6 cellular contexts compared by ENCODE assay signal in genomic region chr17:64917540-64917939, GRCh38. TPM values are rescaled to one million over a fixed set of nuclear protein-coding genes. Genes with fewer than 3 reads are reported as not detected.
A peak's percentile ranks its signal among the peaks of the same experiment; 100 is the strongest.
DNase-seq lines count a peak whose midpoint lies in the region; ATAC-seq, FAIRE-seq and TF ChIP-seq lines count a peak whose summit lies in the region.
"Not testable (repeated sequence)": the region's sequence is repeated elsewhere in the genome, so short reads cannot be mapped to it uniquely, and the experiment has no call there.

No MANE protein-coding gene starts in this region.

- ATAC-seq in HepG2, sciatic nerve: not testable (repeated sequence)

- not testable (repeated sequence) for H3K9ac ChIP-seq in endodermal cell (ENCODE audit: extremely low read depth, low read length, poor library complexity, severe bottlenecking); kidney (ENCODE audit: low read length in 2 of 2); HepG2 (ENCODE audit: insufficient read depth, low read depth, low read length)

- intact Hi-C loops in kidney (cut with DNase I); HepG2 (cut with micrococcal nuclease; ENCODE audit: unreplicated experiment); sciatic nerve (cut with DNase I): not testable (repeated sequence)

- not testable (repeated sequence) for TF ChIP-seq POLR2A in HepG2 (IDR thresholded peaks at IDR 0.05; ENCODE audit: insufficient read depth in 1 of 2, low read depth in 2 of 2, low read length in 2 of 2)

- DNase-seq in ecto neural progenitor cell (ENCODE audit: low spot score) (peak; percentile 22), endodermal cell (peak; percentile 17), kidney (peak; percentile 57), osteocyte (ENCODE audit: extremely low spot score, unreplicated experiment) (peak; percentile 49), sciatic nerve (ENCODE audit: low spot score) (peak; percentile 49)
- DNase-seq in HepG2 (ENCODE audit: low spot score) = not testable (repeated sequence)

- not testable (repeated sequence) for H2AFZ ChIP-seq in HepG2 (ENCODE audit: low read length)

- not testable (repeated sequence) for H3K36me3 Mint-ChIP-seq in endodermal cell (ENCODE audit: low read depth); osteocyte (ENCODE audit: unreplicated experiment)

- not testable (repeated sequence) for H4K20me1 ChIP-seq in HepG2 (ENCODE audit: insufficient read depth, low read length)

- H3K4me1 Mint-ChIP-seq in endodermal cell; osteocyte (ENCODE audit: unreplicated experiment): not testable (repeated sequence)

- BruUV-seq in HepG2 (replicated peaks; lab: Mats Ljungman, UMichigan) = not testable (repeated sequence)

- not testable (repeated sequence) for H3K4me3 ChIP-seq in endodermal cell (ENCODE audit: low read length); kidney (ENCODE audit: low read length in 2 of 2); HepG2 (replicated peaks in 1 of 3; ENCODE audit: insufficient read depth in 1 of 3, low read depth in 2 of 3, low read length in 3 of 3)

- not testable (repeated sequence) for H3K4me3 Mint-ChIP-seq in endodermal cell; osteocyte (ENCODE audit: unreplicated experiment)

- not testable (repeated sequence) for H3K27me3 ChIP-seq in endodermal cell (ENCODE audit: control insufficient read depth, insufficient read depth, low read length, poor library complexity, severe bottlenecking); HepG2 (ENCODE audit: control insufficient read depth in 1 of 2, insufficient read depth in 2 of 2, low read length in 2 of 2)

- H3K79me2 ChIP-seq in HepG2 (ENCODE audit: insufficient read depth, low read length) = not testable (repeated sequence)

- not testable (repeated sequence) for H3K4me1 ChIP-seq in endodermal cell (ENCODE audit: control insufficient read depth, insufficient read depth, low read length); kidney (ENCODE audit: control insufficient read depth in 1 of 2, insufficient read depth in 1 of 2, low read depth in 1 of 2, low read length in 2 of 2)
- peaks cover 14% of the 10 kb centered on the region for H3K4me1 ChIP-seq in HepG2 (ENCODE audit: insufficient read depth, low read length)

- H3K9me3 Mint-ChIP-seq in endodermal cell; osteocyte (ENCODE audit: unreplicated experiment): not testable (repeated sequence)

- TF ChIP-seq CTCF in endodermal cell (conservative IDR thresholded peaks at IDR 0.05); kidney (IDR thresholded peaks at IDR 0.05; ENCODE audit: borderline replicate concordance, extremely low read depth, insufficient read depth); HepG2 (CRISPR knock-in tag; IDR thresholded peaks at IDR 0.05); osteocyte (IDR thresholded peaks at IDR 0.05): not testable (repeated sequence)

- WGBS in endodermal cell (ENCODE audit: insufficient coverage in 1 of 2, insufficient read length in 1 of 2), 2 experiments = 94 to 99% methylated on average over 6 to 9 of the region's 16 CpGs
- WGBS in HepG2 (ENCODE audit: low lambda C conversion rate) = 96% methylated on average over 16 of the region's 16 CpGs

- H3K4me2 ChIP-seq in HepG2 (ENCODE audit: low read depth, low read length) = not testable (repeated sequence)

- POLR2A ChIA-PET in HepG2 (lab: Yijun Ruan, JAX) = not testable (repeated sequence)

- H3K9me3 ChIP-seq in endodermal cell (ENCODE audit: control insufficient read depth, low read length); kidney (ENCODE audit: control insufficient read depth in 1 of 2, low read length in 2 of 2); HepG2 (ENCODE audit: low read length): not testable (repeated sequence)

- not testable (repeated sequence) for H3K27ac ChIP-seq in endodermal cell (ENCODE audit: low read depth, low read length); kidney (ENCODE audit: low read depth in 2 of 2, low read length in 2 of 2); HepG2 (ENCODE audit: extremely low read length, insufficient read depth, low read length)

- H3K27ac Mint-ChIP-seq in endodermal cell; osteocyte (ENCODE audit: unreplicated experiment): not testable (repeated sequence)

- TF ChIP-seq EP300 in HepG2 (IDR thresholded peaks at IDR 0.05; ENCODE audit: low read depth in 2 of 2, low read length in 2 of 2); HepG2 (CRISPR knock-in tag; IDR thresholded peaks at IDR 0.05; ENCODE audit: borderline replicate concordance): not testable (repeated sequence)

- H3K27me3 Mint-ChIP-seq in endodermal cell (ENCODE audit: insufficient read depth); osteocyte (ENCODE audit: unreplicated experiment): not testable (repeated sequence)

- TF ChIP-seq RAD21 in HepG2 (CRISPR knock-in tag; IDR thresholded peaks at IDR 0.05) = not testable (repeated sequence)

- CTCF ChIA-PET in HepG2 (lab: Yijun Ruan, JAX; ENCODE audit: low intra/inter-chr PET ratio, low total read pairs) = not testable (repeated sequence)

- FAIRE-seq in kidney (lab: Jason Lieb, UNC); HepG2 (lab: Jason Lieb, UNC): not testable (repeated sequence)

- in situ Hi-C loops in HepG2 (cut with HindIII; ENCODE audit: extremely low pct_ligation_motif_present, low pct_unique_long_range_greater_than_20kb) = not testable (repeated sequence)

- H3K36me3 ChIP-seq in endodermal cell (ENCODE audit: control insufficient read depth, insufficient read depth, low read length); kidney (ENCODE audit: control insufficient read depth in 1 of 2, insufficient read depth in 2 of 2, low read length in 2 of 2); HepG2 (replicated peaks in 1 of 2; ENCODE audit: control insufficient read depth in 1 of 2, insufficient read depth in 2 of 2, low read length in 2 of 2): not testable (repeated sequence)

TF ChIP-seq in HepG2, 621 proteins besides CTCF, POLR2A, EP300 and RAD21:
- peak; percentile 44; the same call in 1 of the 2 replicates for TF ChIP-seq ZBTB33 (CRISPR knock-in tag; IDR thresholded peaks at IDR 0.05)

RNA-seq across cellular contexts. Expression of gene LRRC37A3, which starts 1.7 kb away (rescaled TPM):
- 10 to 100 TPM; 18.1 to 25.3 TPM for total RNA-seq in endodermal cell
- polyA plus RNA-seq in endodermal cell (2013, experiment 1 of 2) = 3.6 TPM
- 5.6 TPM for polyA plus RNA-seq in endodermal cell (2013, experiment 2 of 2)
- total RNA-seq in kidney = 14.3 TPM
- 13.3 TPM for polyA plus RNA-seq in kidney (ENCODE audit: insufficient read depth, low read depth, low replicate concordance)
- 0.81 and 1.1 TPM in 2 replicates for total RNA-seq in HepG2 (2016; rRNA removed; fragmentation: Illumina TruSeq; extraction: Trizol)
- total RNA-seq in HepG2 (2016; cell fraction: cytosol; rRNA removed; fragmentation: Illumina TruSeq; extraction: Trizol; ENCODE audit: low read depth) = 5.0 and 5.2 TPM in 2 replicates
- 0.97 and 1.1 TPM in 2 replicates for total RNA-seq in HepG2 (2016; cell fraction: insoluble cytoplasmic fraction; rRNA removed; fragmentation: Illumina TruSeq; extraction: Trizol)
- 1.3 and 2.1 TPM in 2 replicates for total RNA-seq in HepG2 (2016; cell fraction: membrane; rRNA removed; fragmentation: Illumina TruSeq; extraction: Trizol)
- 4.7 and 6.7 TPM in 2 replicates for total RNA-seq in HepG2 (2016; cell fraction: nucleus; rRNA removed; fragmentation: Illumina TruSeq; extraction: Trizol)
- 0.54 and 0.62 TPM in 2 replicates for polyA plus RNA-seq in HepG2 (2011; rRNA removed)
- polyA plus RNA-seq in HepG2 (2011; cell fraction: cytosol; rRNA removed) = 0.24 and 0.56 TPM in 2 replicates
- polyA plus RNA-seq in HepG2 (2011; cell fraction: nucleus; rRNA removed) = 1.2 and 2.3 TPM in 2 replicates
- polyA plus RNA-seq in HepG2 (2012) = 0.67 and 1.2 TPM in 2 replicates
- 0.34 and 0.40 TPM in 2 replicates for polyA plus RNA-seq in HepG2 (2016; cell fraction: cytosol; fragmentation: Illumina TruSeq; extraction: Trizol; ENCODE audit: low read depth)
- 0.52 and 1.1 TPM in 2 replicates for polyA plus RNA-seq in HepG2 (2016; cell fraction: insoluble cytoplasmic fraction; fragmentation: Illumina TruSeq; extraction: Trizol; ENCODE audit: low read depth)
- polyA plus RNA-seq in HepG2 (2016; cell fraction: membrane; fragmentation: Illumina TruSeq; extraction: Trizol; ENCODE audit: low read depth) = 0.24 and 0.45 TPM in 2 replicates
- polyA plus RNA-seq in HepG2 (2016; cell fraction: nucleus; fragmentation: Illumina TruSeq; extraction: Trizol; ENCODE audit: insufficient read depth, low read depth) = 2.8 and 4.0 TPM in 2 replicates
- 2.6 and 13.1 TPM in 2 replicates for polyA minus RNA-seq in HepG2 (2011; rRNA and poly(A)+ RNA removed; ENCODE audit: low replicate concordance)
- 0.40 and 1.3 TPM in 2 replicates for polyA minus RNA-seq in HepG2 (2011; cell fraction: cytosol; rRNA and poly(A)+ RNA removed)
- 11.1 and 12.6 TPM in 2 replicates for polyA minus RNA-seq in HepG2 (2011; cell fraction: nucleus; rRNA and poly(A)+ RNA removed)
- 25.1 and 27.3 TPM in 2 replicates for total RNA-seq in osteocyte
- 25.7 TPM for total RNA-seq in sciatic nerve
